ENCODE assay signal across 8 cellular contexts in the genomic region with DNA sequence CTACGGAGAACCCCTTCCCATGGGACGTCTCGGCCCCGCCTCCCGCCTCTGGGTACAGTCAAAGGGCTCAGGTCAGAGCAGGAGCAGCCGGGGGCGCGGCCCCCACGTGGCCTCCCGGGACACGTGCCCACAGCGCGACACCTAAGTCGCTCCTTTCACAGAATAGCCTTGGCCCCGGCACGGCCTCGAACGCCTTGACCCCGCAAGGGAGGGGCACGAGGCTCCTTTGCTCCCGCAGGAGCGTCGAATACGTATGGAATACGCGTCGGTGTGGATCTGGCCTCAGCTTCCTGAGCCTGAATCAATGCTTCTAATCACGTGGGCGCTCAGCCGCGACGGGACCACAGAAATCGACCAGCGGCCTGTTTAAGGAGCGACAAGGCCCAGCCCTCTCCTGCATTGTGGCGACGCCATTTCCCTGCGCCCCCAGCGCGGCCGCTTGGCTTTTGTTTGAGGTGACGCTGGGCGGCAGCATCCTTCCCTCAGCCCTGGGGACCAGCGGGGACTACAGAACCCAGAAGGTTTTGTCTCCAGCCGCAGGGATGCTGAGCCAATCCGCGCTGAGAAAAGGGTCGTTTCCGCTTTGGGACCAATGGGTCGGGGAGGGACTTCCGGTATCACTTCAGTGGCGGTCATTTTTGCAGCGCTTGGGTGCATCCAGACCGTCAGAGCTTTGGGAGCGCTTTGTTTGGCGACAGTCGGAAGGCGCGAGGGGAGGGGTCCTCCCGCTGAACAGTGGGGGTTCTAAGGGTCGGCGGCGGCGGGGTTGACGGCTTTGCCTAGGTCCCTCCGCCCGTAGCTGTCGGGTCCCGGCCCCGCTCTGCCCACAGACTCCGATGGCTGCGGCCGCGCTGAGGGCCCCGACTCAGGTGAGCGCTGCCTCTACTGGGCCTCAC. TPM values are rescaled to one million over a fixed set of nuclear protein-coding genes. Genes with fewer than 3 reads are reported as not detected.
DNase-seq lines count a peak whose midpoint lies in the region; ATAC-seq and TF ChIP-seq lines count a peak whose summit lies in the region.

Gene ZIK1 (plus strand): TSS at position 625 of the 896 bp plus-strand sequence. CDS start 212 bp downstream, at position 837.

- no peak for TF ChIP-seq POLR2A in sigmoid colon (IDR thresholded peaks at IDR 0.05)

- H3K36me3 ChIP-seq in mammary epithelial cell (ENCODE audit: insufficient read depth, low read length) (no peaks in the 10 kb centered on the region), iPS-18a (ENCODE audit: control insufficient read depth, low read depth, low read length) (peaks cover 24% of the 10 kb centered on the region), sigmoid colon (peaks cover 5 to 19% (median 12%) of the 10 kb centered on the region in 4 donors)

- no peaks in the 10 kb centered on the region for H3K79me2 ChIP-seq in mammary epithelial cell (ENCODE audit: insufficient read depth, low read length)

- CTCF ChIA-PET in mammary epithelial cell (lab: Charles Lee; ENCODE audit: low non-redundant PET) = no interaction called here

- H3K9me3 ChIP-seq in mammary epithelial cell (replicated peaks; ENCODE audit: insufficient read depth, low read length) (peaks cover 31% of the 10 kb centered on the region), iPS-18a (ENCODE audit: control insufficient read depth, low read depth, low read length) (no peaks in the 10 kb centered on the region), sigmoid colon (peaks cover 4 to 30% (median 17%) of the 10 kb centered on the region in 4 donors)

- H3K27ac ChIP-seq in VCaP = peak within 1 kb of the TSS; percentile 81
- H3K27ac ChIP-seq in mammary epithelial cell (ENCODE audit: insufficient read depth, low read depth, low read length) = no peak within 1 kb of the TSS
- H3K27ac ChIP-seq in iPS-18a (ENCODE audit: low read length) = peak within 1 kb of the TSS; percentile 60
- H3K27ac ChIP-seq in sigmoid colon = peak within 1 kb of the TSS; percentile 23 to 72 (median 63)

- in situ Hi-C loops in mammary epithelial cell (cut with MboI; ENCODE audit: low sequenced_read_pairs in 2 of 2) = no loop called here

- peak; percentile 87 for ATAC-seq in GM19463 (IDR thresholded peaks at IDR 0.05; ENCODE audit: unreplicated experiment)

- dilution Hi-C loops in mammary epithelial cell (cut with HindIII; ENCODE audit: low sequenced_read_pairs) = no loop called here

- DNase-seq in C1 segment of cervical spinal cord (lab: John Stamatoyannopoulos, UW) = peak; percentile 40 to 96 (median 88)
- peak; percentile 96 for DNase-seq in KG1 (lab: John Stamatoyannopoulos, UW)
- DNase-seq in mammary epithelial cell = peak; percentile 67
- peak; percentile 95 for DNase-seq in sigmoid colon
- DNase-seq in HuH-7 (ENCODE audit: low spot score) = no peak

- H3K4me3 ChIP-seq in mammary epithelial cell (replicated peaks in 1 of 3; ENCODE audit: insufficient read depth in 1 of 3, low read depth in 2 of 3, low read length in 3 of 3) (peak within 1 kb of the TSS; percentile 44 to 58 (median 57)), iPS-18a (ENCODE audit: low read length) (peak within 1 kb of the TSS; percentile 95), sigmoid colon (peak within 1 kb of the TSS; percentile 54 to 69 (median 63))

- 5% methylated on average over 37 of the region's 76 CpGs for WGBS in mammary epithelial cell (ENCODE audit: low coverage, missing lambda C conversion rate)
- WGBS in sigmoid colon, 2 donors = 3 to 23% methylated on average over 76 of the region's 76 CpGs

- no peak for TF ChIP-seq EP300 in sigmoid colon (IDR thresholded peaks at IDR 0.05)

- peak within 1 kb of the TSS; percentile 82 for H3K4me2 ChIP-seq in mammary epithelial cell (ENCODE audit: insufficient read depth, low read depth, low read length)

- H3K4me1 ChIP-seq in mammary epithelial cell (ENCODE audit: insufficient read depth, low read length) (peaks cover 9% of the 10 kb centered on the region), iPS-18a (ENCODE audit: control insufficient read depth, low read depth, low read length) (peaks cover 10% of the 10 kb centered on the region), sigmoid colon (peaks cover 0 to 26% (median 15%) of the 10 kb centered on the region in 4 donors)

- peak within 1 kb of the TSS; percentile 99 for H2AFZ ChIP-seq in mammary epithelial cell (ENCODE audit: low read depth, low read length)

- intact Hi-C loops in mammary epithelial cell (cut with micrococcal nuclease) = no loop called here
- intact Hi-C loops in sigmoid colon (cut with DNase I) = loop anchor here (5.0 kb wide), 1 partner anchor 49 kb away; the partner anchor contains the start of gene ZNF211

- no peaks in the 10 kb centered on the region for H3K27me3 ChIP-seq in mammary epithelial cell (ENCODE audit: insufficient read depth, low read length)
- H3K27me3 ChIP-seq in iPS-18a (ENCODE audit: control insufficient read depth, insufficient read depth, low read length) = no peaks in the 10 kb centered on the region
- no peaks in the 10 kb centered on the region for H3K27me3 ChIP-seq in sigmoid colon

- no peaks in the 10 kb centered on the region for H4K20me1 ChIP-seq in mammary epithelial cell (ENCODE audit: insufficient read depth, low read length)

- H3K9ac ChIP-seq in mammary epithelial cell (ENCODE audit: insufficient read depth, low read length) (no peak within 1 kb of the TSS), iPS-18a (ENCODE audit: low read length) (peak within 1 kb of the TSS; percentile 86)

- TF ChIP-seq CTCF in VCaP (conservative IDR thresholded peaks at IDR 0.05) (peak; percentile 37), mammary epithelial cell (conservative IDR thresholded peaks at IDR 0.05 in 1 of 2, IDR thresholded peaks at IDR 0.05 in 1 of 2; ENCODE audit: extremely low read depth in 1 of 2, insufficient read depth in 1 of 2, low read depth in 1 of 2, low read length in 2 of 2) (no peak), sigmoid colon (IDR thresholded peaks at IDR 0.05) (no peak)

- BruUV-seq in mammary epithelial cell (replicated peaks; lab: Mats Ljungman, UMichigan) = no TSS peak

RNA-seq across cellular contexts. Expression of gene ZIK1, which starts in this region (rescaled TPM):
- total RNA-seq in mammary epithelial cell (1 to 10 TPM in 1 of 2 donors, under 1 TPM in 1; 0.66 to 9.2 TPM), sigmoid colon (10 to 100 TPM in 1 of 4 donors, 1 to 10 TPM in 3; 4.8 to 10.5 (median 5.9) TPM)
- polyA plus RNA-seq in mammary epithelial cell (2.3 TPM), sigmoid colon (1 to 10 TPM in 1 of 3 donors, under 1 TPM in 2; 0.23 to 3.9 (median 0.60) TPM)
- 13.7 TPM for polyA minus RNA-seq in mammary epithelial cell
